Comparison of ENCODE assay signal across 5 cellular contexts in genomic region chr10:54501919-54502318, GRCh38.
"Had no signal": no experiment of that assay in that cellular context is flagged by ENCODE, and none has a peak within 500 bp of the region (broad histone marks: within the 10 kb centered on the region; RNA-seq: fewer than 3 reads in every experiment).

No MANE protein-coding gene starts in this region.

- H3K4me3 ChIP-seq: GM23248 had no signal

- H3K27ac ChIP-seq: GM23248, HL-60 had no signal

- DNase-seq: GM23248, GOT3, H9, HCEC 1CT had no signal
